In the genomic region with DNA sequence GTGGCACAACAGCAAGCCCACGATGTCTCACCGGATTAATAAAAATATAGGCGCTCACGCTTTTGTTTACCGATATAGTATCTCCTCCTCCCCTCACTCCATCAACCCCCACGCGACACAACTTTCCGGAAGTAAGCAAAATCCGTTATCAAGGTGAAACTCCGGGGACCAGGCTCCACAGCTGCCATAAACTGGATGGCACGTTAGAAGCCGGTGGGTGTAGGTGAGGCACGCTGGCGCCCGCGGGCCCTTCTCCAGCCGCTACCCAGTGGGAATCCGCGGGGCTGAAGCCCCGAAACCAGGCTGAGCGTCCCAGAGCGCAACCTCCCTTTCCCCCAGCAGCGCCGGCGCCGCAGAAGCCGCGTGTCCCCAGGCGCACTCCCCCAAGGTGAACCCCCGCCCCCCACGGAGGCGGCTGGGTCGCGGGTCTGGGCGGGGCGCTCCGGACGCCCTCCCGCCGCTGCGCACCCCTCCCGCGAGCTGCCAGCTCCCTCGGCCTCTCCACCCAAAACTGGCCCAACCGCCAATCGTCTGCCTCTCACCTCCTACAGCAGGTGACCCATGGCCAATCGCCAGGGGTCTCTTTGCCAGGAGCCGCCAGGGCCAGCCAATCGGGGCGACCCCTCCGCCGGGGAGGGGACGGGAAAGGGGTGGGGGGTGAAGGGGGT, we compare ENCODE assay signal across 9 cellular contexts.
DNase-seq lines count a peak whose midpoint lies in the region; ATAC-seq and TF ChIP-seq lines count a peak whose summit lies in the region.
"Had no signal": no experiment of that assay in that cellular context is flagged by ENCODE, and none has a peak within 500 bp of the region (broad histone marks: within the 10 kb centered on the region; RNA-seq: fewer than 3 reads in every experiment).

No MANE protein-coding gene starts in this region.

- CTCF ChIA-PET in activated CD4-positive, alpha-beta memory T cell treated with anti-CD3 and anti-CD28 coated beads for 36 hours (lab: Charles Lee): interaction anchor here (0.8 to 1.5 kb wide), 5 partner anchors 8 to 39 kb away, joined by 3 to 4 read pairs (median 4); no protein-coding TSS in a partner anchor

- H3K4me3 Mint-ChIP-seq in CD14-positive monocyte: peak overlapping the region; percentile 84 to 89
- H3K4me3 Mint-ChIP-seq in activated CD4-positive, alpha-beta memory T cell treated with anti-CD3 and anti-CD28 coated beads for 36 hours: peak overlapping the region; percentile 87

- peaks cover 0 to 1% (median 0%) of the 10 kb centered on the region in 7 donors for H3K9me3 Mint-ChIP-seq in CD14-positive monocyte
- no peaks in the 10 kb centered on the region for H3K9me3 Mint-ChIP-seq in activated CD4-positive, alpha-beta memory T cell treated with anti-CD3 and anti-CD28 coated beads for 36 hours

- peaks cover 41% of the 10 kb centered on the region for H3K4me1 Mint-ChIP-seq in CD14-positive monocyte
- H3K4me1 Mint-ChIP-seq in activated CD4-positive, alpha-beta memory T cell treated with anti-CD3 and anti-CD28 coated beads for 36 hours (ENCODE audit: low read depth): peaks cover 39% of the 10 kb centered on the region

- H3K27ac ChIP-seq in ectodermal cell (ENCODE audit: insufficient read depth, low read depth, low read length, poor library complexity, severe bottlenecking): no peak overlapping the region
- peak overlapping the region; percentile 56 to 90 for H3K27ac ChIP-seq in lung (ENCODE audit: low read depth in 1 of 2, low read length in 1 of 2)
- H3K27ac ChIP-seq: VCaP had no signal

- ATAC-seq in GM19395 (IDR thresholded peaks at IDR 0.05; ENCODE audit: unreplicated experiment) (peak; percentile 92), HG03521 (IDR thresholded peaks at IDR 0.05; ENCODE audit: unreplicated experiment) (peak; percentile 93), lung (ENCODE audit: insufficient read depth, low FRiP score) (peak; percentile 96)

- peak overlapping the region in 5 of 7 donors; percentile 24 to 78 (median 65) for H3K27ac Mint-ChIP-seq in CD14-positive monocyte
- H3K27ac Mint-ChIP-seq in activated CD4-positive, alpha-beta memory T cell treated with anti-CD3 and anti-CD28 coated beads for 36 hours: peak overlapping the region; percentile 80

- H3K36me3 Mint-ChIP-seq in CD14-positive monocyte: peaks cover 2 to 10% of the 10 kb centered on the region in 2 donors
- H3K36me3 Mint-ChIP-seq in activated CD4-positive, alpha-beta memory T cell treated with anti-CD3 and anti-CD28 coated beads for 36 hours: no peaks in the 10 kb centered on the region

- H3K4me1 ChIP-seq in ectodermal cell (ENCODE audit: control insufficient read depth, insufficient read depth, low read length): no peaks in the 10 kb centered on the region
- H3K4me1 ChIP-seq in lung (ENCODE audit: control insufficient read depth in 2 of 2, insufficient read depth in 2 of 2, low read length in 2 of 2): peaks cover 5 to 18% of the 10 kb centered on the region in 2 donors

- H3K36me3 ChIP-seq in ectodermal cell (ENCODE audit: control insufficient read depth, insufficient read depth, low read length) (no peaks in the 10 kb centered on the region), lung (ENCODE audit: control insufficient read depth in 2 of 2, insufficient read depth in 2 of 2, low read length in 2 of 2) (no peaks in the 10 kb centered on the region)

- TF ChIP-seq CTCF in CD14-positive monocyte (IDR thresholded peaks at IDR 0.05): no peak
- TF ChIP-seq CTCF in lung (IDR thresholded peaks at IDR 0.05; ENCODE audit: control extremely low read depth, extremely low read depth): no peak

- peaks cover 0 to 1% (median 0%) of the 10 kb centered on the region in 3 donors for H3K27me3 Mint-ChIP-seq in CD14-positive monocyte (ENCODE audit: low read depth in 3 of 3)
- no peaks in the 10 kb centered on the region for H3K27me3 Mint-ChIP-seq in activated CD4-positive, alpha-beta memory T cell treated with anti-CD3 and anti-CD28 coated beads for 36 hours

- 0% methylated on average over 53 of the region's 53 CpGs for WGBS in ectodermal cell, 2 experiments
- 0 to 1% methylated on average over 45 to 53 of the region's 53 CpGs for whole genome bisulfite sequencing in lung, 2 donors

- H3K4me3 ChIP-seq in ectodermal cell (ENCODE audit: insufficient read depth, low read depth, low read length) (peak overlapping the region; percentile 76), lung (peak overlapping the region; percentile 66)

- H3K27me3 ChIP-seq in ectodermal cell (ENCODE audit: control insufficient read depth, insufficient read depth, low read length, poor library complexity, severe bottlenecking) (no peaks in the 10 kb centered on the region), lung (ENCODE audit: control insufficient read depth, insufficient read depth) (no peaks in the 10 kb centered on the region)

- POLR2A ChIA-PET in activated CD4-positive, alpha-beta memory T cell treated with anti-CD3 and anti-CD28 coated beads for 36 hours (lab: Charles Lee): interaction anchor here (0.7 to 1.1 kb wide), 4 partner anchors 10 to 109 kb away, joined by 3 read pairs; no protein-coding TSS in a partner anchor

- intact Hi-C loops in CD14-positive monocyte (cut with micrococcal nuclease): no loop called here
- intact Hi-C loops in activated CD4-positive, alpha-beta memory T cell treated with anti-CD3 and anti-CD28 coated beads for 36 hours (cut with micrococcal nuclease): loop anchor here (1.0 to 2.0 kb wide), 3 partner anchors 27 to 150 kb away; partner anchors contain the start of gene NRDC

- DNase-seq in CD14-positive monocyte (ENCODE audit: low spot score) (peak; percentile 79), NCI-H69 (lab: John Stamatoyannopoulos, UW) (peak; percentile 95), lung (ENCODE audit: low spot score) (peak; percentile 96)
- peak; percentile 97 for DNase-seq in activated CD4-positive, alpha-beta memory T cell treated with anti-CD3 and anti-CD28 coated beads for 36 hours
- peak; percentile 82 to 87 (median 86) for DNase-seq in stimulated activated CD4-positive, alpha-beta T cell treated with anti-CD3 and anti-CD28 coated beads, TNF-alpha, amount 100 ng/mL, for 1 hour (ENCODE audit: low read depth in 3 of 3, low spot score in 1 of 3)

- H3K9me3 ChIP-seq in ectodermal cell (ENCODE audit: control insufficient read depth, low read length) (no peaks in the 10 kb centered on the region), lung (ENCODE audit: control insufficient read depth in 2 of 2, insufficient read depth in 1 of 2, low read length in 1 of 2) (no peaks in the 10 kb centered on the region)
